ENCODE assay signal across 1 cellular context in genomic region chr6:169188051-169188863, GRCh38.
A peak's percentile ranks its signal among the peaks of the same experiment; 100 is the strongest.
TF ChIP-seq lines count a peak whose summit lies in the region.

No MANE protein-coding gene starts in this region.

TF ChIP-seq in K562, 482 proteins besides CTCF, POLR2A, EP300 and RAD21 (continued from another document):
- TF ChIP-seq, protein P1, sequence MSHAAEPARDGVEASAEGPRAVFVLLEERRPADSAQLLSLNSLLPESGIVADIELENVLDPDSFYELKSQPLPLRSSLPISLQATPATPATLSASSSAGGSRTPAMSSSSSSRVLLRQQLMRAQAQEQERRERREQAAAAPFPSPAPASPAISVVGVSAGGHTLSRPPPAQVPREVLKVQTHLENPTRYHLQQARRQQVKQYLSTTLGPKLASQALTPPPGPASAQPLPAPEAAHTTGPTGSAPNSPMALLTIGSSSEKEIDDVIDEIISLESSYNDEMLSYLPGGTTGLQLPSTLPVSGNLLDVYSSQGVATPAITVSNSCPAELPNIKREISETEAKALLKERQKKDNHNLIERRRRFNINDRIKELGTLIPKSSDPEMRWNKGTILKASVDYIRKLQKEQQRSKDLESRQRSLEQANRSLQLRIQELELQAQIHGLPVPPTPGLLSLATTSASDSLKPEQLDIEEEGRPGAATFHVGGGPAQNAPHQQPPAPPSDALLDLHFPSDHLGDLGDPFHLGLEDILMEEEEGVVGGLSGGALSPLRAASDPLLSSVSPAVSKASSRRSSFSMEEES (CRISPR knock-in tag; IDR thresholded peaks at IDR 0.05) = no peak
- peak; percentile 36; the same call in 1 of the 2 replicates for TF ChIP-seq JUND (IDR thresholded peaks at IDR 0.05; ENCODE audit: borderline replicate concordance, low read depth, low read length)
- TF ChIP-seq JUND (tag; IDR thresholded peaks at IDR 0.05; ENCODE audit: borderline replicate concordance, low read depth, low read length) = peak; percentile 46; the same call in 1 of the 3 replicates
- no peak for TF ChIP-seq ZNF717 (CRISPR knock-in tag; IDR thresholded peaks at IDR 0.05)
- TF ChIP-seq, protein P2, sequence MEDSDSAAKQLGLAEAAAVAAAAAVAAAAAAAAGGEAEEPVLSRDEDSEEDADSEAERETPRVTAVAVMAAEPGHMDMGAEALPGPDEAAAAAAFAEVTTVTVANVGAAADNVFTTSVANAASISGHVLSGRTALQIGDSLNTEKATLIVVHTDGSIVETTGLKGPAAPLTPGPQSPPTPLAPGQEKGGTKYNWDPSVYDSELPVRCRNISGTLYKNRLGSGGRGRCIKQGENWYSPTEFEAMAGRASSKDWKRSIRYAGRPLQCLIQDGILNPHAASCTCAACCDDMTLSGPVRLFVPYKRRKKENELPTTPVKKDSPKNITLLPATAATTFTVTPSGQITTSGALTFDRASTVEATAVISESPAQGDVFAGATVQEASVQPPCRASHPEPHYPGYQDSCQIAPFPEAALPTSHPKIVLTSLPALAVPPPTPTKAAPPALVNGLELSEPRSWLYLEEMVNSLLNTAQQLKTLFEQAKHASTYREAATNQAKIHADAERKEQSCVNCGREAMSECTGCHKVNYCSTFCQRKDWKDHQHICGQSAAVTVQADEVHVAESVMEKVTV (CRISPR knock-in tag; IDR thresholded peaks at IDR 0.05) = no peak
- peak; percentile 77; the same call in 1 of the 2 replicates for TF ChIP-seq ATF7 (IDR thresholded peaks at IDR 0.05)
- TF ChIP-seq ZSCAN32 (CRISPR knock-in tag; IDR thresholded peaks at IDR 0.05) = no peak
- TF ChIP-seq ATF1 (CRISPR knock-in tag; IDR thresholded peaks at IDR 0.05) = no peak
- peak; percentile 65 for TF ChIP-seq ATF1 (tag; IDR thresholded peaks at IDR 0.05)
- peak; percentile 50; the same call in 1 of the 2 replicates for TF ChIP-seq JUNB (CRISPR knock-in tag; conservative IDR thresholded peaks at IDR 0.05)
- no peak for TF ChIP-seq ZNF695 (CRISPR knock-in tag; IDR thresholded peaks at IDR 0.05)
- peak; percentile 82 for TF ChIP-seq ATF3 (IDR thresholded peaks at IDR 0.05)
- no peak for TF ChIP-seq ATF3 (CRISPR knock-in tag; conservative IDR thresholded peaks at IDR 0.05)
